1 cellular context compared by ENCODE assay signal in the genomic region with DNA sequence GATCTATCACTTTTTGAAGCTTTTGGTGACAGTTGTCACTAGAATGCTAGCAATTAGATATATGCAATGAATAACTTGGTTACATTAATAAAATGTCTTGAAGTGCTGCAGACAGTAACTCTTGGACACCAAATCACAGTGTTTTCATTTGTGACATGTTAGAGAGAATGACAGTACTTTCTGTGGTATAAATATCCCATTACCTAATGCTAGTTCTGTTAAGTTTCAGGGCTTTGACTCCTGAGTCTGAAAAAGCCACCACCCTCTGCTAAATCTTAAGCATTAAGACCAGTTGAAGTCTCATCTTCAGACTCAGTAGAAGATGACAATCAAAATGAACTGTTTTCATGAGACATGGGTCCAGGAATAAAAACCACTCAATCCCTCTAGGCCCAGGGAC.
TF ChIP-seq lines count a peak whose summit lies in the region.

No MANE protein-coding gene starts in this region.

TF ChIP-seq in K562, 482 proteins besides CTCF, POLR2A, EP300 and RAD21:
- TF ChIP-seq ZNF589 (CRISPR knock-in tag; IDR thresholded peaks at IDR 0.05; ENCODE audit: low read depth) (no peak), ARHGAP35 (IDR thresholded peaks at IDR 0.05; ENCODE audit: partially characterized antibody) (no peak), KLF6 (CRISPR knock-in tag; IDR thresholded peaks at IDR 0.05; ENCODE audit: borderline replicate concordance) (no peak), ZFP1 (CRISPR knock-in tag; IDR thresholded peaks at IDR 0.05) (no peak), TARDBP (IDR thresholded peaks at IDR 0.05) (no peak), SNIP1 (IDR thresholded peaks at IDR 0.05; ENCODE audit: low read depth) (no peak), BHLHE40 (IDR thresholded peaks at IDR 0.05; ENCODE audit: low read length) (no peak), HDAC1 (IDR thresholded peaks at IDR 0.05) (no peak), ADNP (tag; IDR thresholded peaks at IDR 0.05) (no peak), SMAD3 (CRISPR knock-in tag; conservative IDR thresholded peaks at IDR 0.05) (no peak), ZNF274 (IDR thresholded peaks at IDR 0.05; ENCODE audit: borderline replicate concordance, low read depth, low read length) (no peak)
- TF ChIP-seq, protein P1, sequence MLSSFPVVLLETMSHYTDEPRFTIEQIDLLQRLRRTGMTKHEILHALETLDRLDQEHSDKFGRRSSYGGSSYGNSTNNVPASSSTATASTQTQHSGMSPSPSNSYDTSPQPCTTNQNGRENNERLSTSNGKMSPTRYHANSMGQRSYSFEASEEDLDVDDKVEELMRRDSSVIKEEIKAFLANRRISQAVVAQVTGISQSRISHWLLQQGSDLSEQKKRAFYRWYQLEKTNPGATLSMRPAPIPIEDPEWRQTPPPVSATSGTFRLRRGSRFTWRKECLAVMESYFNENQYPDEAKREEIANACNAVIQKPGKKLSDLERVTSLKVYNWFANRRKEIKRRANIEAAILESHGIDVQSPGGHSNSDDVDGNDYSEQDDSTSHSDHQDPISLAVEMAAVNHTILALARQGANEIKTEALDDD (IDR thresholded peaks at IDR 0.05): no peak
- TF ChIP-seq, protein P2, sequence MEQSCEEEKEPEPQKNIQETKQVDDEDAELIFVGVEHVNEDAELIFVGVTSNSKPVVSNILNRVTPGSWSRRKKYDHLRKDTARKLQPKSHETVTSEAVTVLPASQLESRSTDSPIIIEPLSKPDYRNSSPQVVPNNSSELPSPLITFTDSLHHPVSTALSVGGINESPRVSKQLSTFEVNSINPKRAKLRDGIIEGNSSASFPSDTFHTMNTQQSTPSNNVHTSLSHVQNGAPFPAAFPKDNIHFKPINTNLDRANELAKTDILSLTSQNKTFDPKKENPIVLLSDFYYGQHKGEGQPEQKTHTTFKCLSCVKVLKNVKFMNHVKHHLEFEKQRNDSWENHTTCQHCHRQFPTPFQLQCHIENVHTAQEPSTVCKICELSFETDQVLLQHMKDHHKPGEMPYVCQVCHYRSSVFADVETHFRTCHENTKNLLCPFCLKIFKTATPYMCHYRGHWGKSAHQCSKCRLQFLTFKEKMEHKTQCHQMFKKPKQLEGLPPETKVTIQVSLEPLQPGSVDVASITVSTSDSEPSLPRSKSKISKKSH (CRISPR knock-in tag; IDR thresholded peaks at IDR 0.05): no peak
